21 cellular contexts compared by ENCODE assay signal in genomic region chr17:80053102-80053501, GRCh38. TPM values are rescaled to one million over a fixed set of nuclear protein-coding genes. Genes with fewer than 3 reads are reported as not detected.
DNase-seq lines count a peak whose midpoint lies in the region; ATAC-seq, FAIRE-seq and TF ChIP-seq lines count a peak whose summit lies in the region.
"Had no signal": no experiment of that assay in that cellular context is flagged by ENCODE, and none has a peak within 500 bp of the region (broad histone marks: within the 10 kb centered on the region; RNA-seq: fewer than 3 reads in every experiment).

No MANE protein-coding gene starts in this region.

- H2BK5ac ChIP-seq in mesenchymal stem cell (ENCODE audit: low read depth, low read length, poor library complexity, severe bottlenecking), result no peak overlapping the region

- BruUV-seq in Panc1 (replicated peaks; lab: Mats Ljungman, UMichigan) (TSS peak; percentile 51), K562 (replicated peaks; lab: Mats Ljungman, UMichigan) (no TSS peak)

- H3K14ac ChIP-seq in mesenchymal stem cell (ENCODE audit: low read length in 2 of 2), result no peak overlapping the region

- no peak overlapping the region for H2AK5ac ChIP-seq in mesenchymal stem cell (ENCODE audit: low read length, severe bottlenecking)

- H3K27ac ChIP-seq in Panc1 (ENCODE audit: low read length) (peak overlapping the region; percentile 6; the same call in 1 of the 2 replicates), K562 (ENCODE audit: extremely low read depth, low read depth, low read length) (no peak overlapping the region), mesenchymal stem cell (ENCODE audit: low read length, poor library complexity, severe bottlenecking) (no peak overlapping the region), uterus (peak overlapping the region; percentile 37 to 50)
- H3K27ac ChIP-seq in effector memory CD4-positive, alpha-beta T cell (ENCODE audit: insufficient read depth, low read length, poor library complexity, severe bottlenecking), result no peak overlapping the region

- no peak overlapping the region for H4K8ac ChIP-seq in mesenchymal stem cell (ENCODE audit: low read length)

- no peak for TF ChIP-seq RAD21 in K562 (CRISPR knock-in tag; conservative IDR thresholded peaks at IDR 0.05 in 1 of 2, IDR thresholded peaks at IDR 0.05 in 1 of 2)

- TF ChIP-seq EP300 in K562 (IDR thresholded peaks at IDR 0.05; ENCODE audit: low read length), result no peak

- 11% methylated on average over 10 of the region's 10 CpGs for WGBS in K562 (ENCODE audit: insufficient coverage, low coverage, missing lambda C conversion rate)
- 88% methylated on average over 10 of the region's 10 CpGs for WGBS in mesenchymal stem cell

- H3K4me3 ChIP-seq in Panc1 (ENCODE audit: low read depth in 2 of 2, low read length in 2 of 2), result no peak overlapping the region
- no peak overlapping the region for H3K4me3 ChIP-seq in K562
- no peak overlapping the region for H3K4me3 ChIP-seq in mesenchymal stem cell (ENCODE audit: insufficient read depth in 1 of 2, low read depth in 1 of 2, low read length in 2 of 2)
- no peak overlapping the region for H3K4me3 ChIP-seq in uterus
- no peak overlapping the region for H3K4me3 ChIP-seq in effector memory CD4-positive, alpha-beta T cell (ENCODE audit: insufficient read depth, low read depth, low read length, poor library complexity, severe bottlenecking)

- ATAC-seq in Panc1 (no peak), K562 (no peak)
- ATAC-seq: HCT116 had no signal

- H3K4me1 ChIP-seq in Panc1 (ENCODE audit: control insufficient read depth, insufficient read depth, low read length), result peaks cover 16% of the 10 kb centered on the region
- H3K4me1 ChIP-seq in K562 (replicated peaks in 1 of 2; ENCODE audit: control insufficient read depth in 2 of 2, insufficient read depth in 2 of 2, low read length in 2 of 2), result no peaks in the 10 kb centered on the region
- H3K4me1 ChIP-seq in mesenchymal stem cell (ENCODE audit: control insufficient read depth, insufficient read depth, low read depth, low read length), result no peaks in the 10 kb centered on the region
- no peaks in the 10 kb centered on the region for H3K4me1 ChIP-seq in uterus
- H3K4me1 ChIP-seq in effector memory CD4-positive, alpha-beta T cell (ENCODE audit: control insufficient read depth, insufficient read depth, low read length, poor library complexity, severe bottlenecking), result no peaks in the 10 kb centered on the region
- H3K4me1 ChIP-seq: Caco-2 had no signal

- H2AFZ ChIP-seq in K562 (ENCODE audit: low read depth, low read length) (no peak overlapping the region), mesenchymal stem cell (ENCODE audit: low read depth, low read length) (no peak overlapping the region)

- CTCF ChIA-PET in Panc1 (lab: Charles Lee) (no interaction called here), K562 (lab: Yijun Ruan, JAX; ENCODE audit: low intra/inter-chr PET ratio) (no interaction called here)

- H3K9me3 ChIP-seq in Panc1 (ENCODE audit: control insufficient read depth, insufficient read depth, low read depth, low read length) (no peaks in the 10 kb centered on the region), K562 (replicated peaks; ENCODE audit: control insufficient read depth, insufficient read depth, low read depth, low read length) (no peaks in the 10 kb centered on the region), mesenchymal stem cell (ENCODE audit: control insufficient read depth, low read length) (no peaks in the 10 kb centered on the region), uterus (no peaks in the 10 kb centered on the region)
- H3K9me3 ChIP-seq in effector memory CD4-positive, alpha-beta T cell (ENCODE audit: control insufficient read depth, low read length), result no peaks in the 10 kb centered on the region
- H3K9me3 ChIP-seq: Caco-2 had no signal

- H3K27me3 ChIP-seq in Panc1 (ENCODE audit: control insufficient read depth, insufficient read depth, low read length), result no peaks in the 10 kb centered on the region
- H3K27me3 ChIP-seq in K562 (ENCODE audit: control insufficient read depth in 2 of 2, insufficient read depth in 2 of 2, low read length in 2 of 2), result peaks cover 44 to 71% of the 10 kb centered on the region in 2 experiments; a peak in 4 of 5 replicates
- H3K27me3 ChIP-seq in mesenchymal stem cell (ENCODE audit: control insufficient read depth in 1 of 2, insufficient read depth in 1 of 2, low read length in 2 of 2), result no peaks in the 10 kb centered on the region
- no peaks in the 10 kb centered on the region for H3K27me3 ChIP-seq in uterus
- H3K27me3 ChIP-seq in effector memory CD4-positive, alpha-beta T cell (replicated peaks; ENCODE audit: control insufficient read depth, insufficient read depth, low read length, poor library complexity, severe bottlenecking), result no peaks in the 10 kb centered on the region

- no peaks in the 10 kb centered on the region for H3K79me1 ChIP-seq in mesenchymal stem cell (replicated peaks; ENCODE audit: low read length, poor library complexity, severe bottlenecking)

- no peak overlapping the region for H2BK12ac ChIP-seq in mesenchymal stem cell (ENCODE audit: low read length in 2 of 2)

- H3K9ac ChIP-seq in K562 (ENCODE audit: insufficient read depth in 1 of 2, low read depth in 2 of 2, low read length in 2 of 2) (no peak overlapping the region), mesenchymal stem cell (ENCODE audit: low read length) (no peak overlapping the region)

- TF ChIP-seq POLR2A in K562 (conservative IDR thresholded peaks at IDR 0.05) (no peak), uterus (IDR thresholded peaks at IDR 0.05) (no peak)

- H3K9me1 ChIP-seq in K562 (ENCODE audit: control insufficient read depth, insufficient read depth, low read length), result no peaks in the 10 kb centered on the region

- H3K4ac ChIP-seq in mesenchymal stem cell (ENCODE audit: low read depth in 1 of 2, low read length in 2 of 2), result no peak overlapping the region

- H4K91ac ChIP-seq in mesenchymal stem cell (ENCODE audit: low read length), result peak overlapping the region; percentile 15

- H2BK15ac ChIP-seq in mesenchymal stem cell (ENCODE audit: low read depth, poor library complexity, severe bottlenecking), result no peak overlapping the region

- no peaks in the 10 kb centered on the region for H3K79me2 ChIP-seq in K562 (ENCODE audit: control insufficient read depth, insufficient read depth, low read length)

- TF ChIP-seq CTCF in Panc1 (IDR thresholded peaks at IDR 0.05) (no peak), K562 (IDR thresholded peaks at IDR 0.05 in 2 of 3, conservative IDR thresholded peaks at IDR 0.05 in 1 of 3; ENCODE audit: insufficient read depth in 2 of 3, low read depth in 1 of 3, low read length in 3 of 3) (no peak), uterus (IDR thresholded peaks at IDR 0.05) (no peak)

- no peak overlapping the region for H3K4me2 ChIP-seq in K562 (ENCODE audit: insufficient read depth, low read length)
- H3K4me2 ChIP-seq in mesenchymal stem cell (ENCODE audit: low read length, poor library complexity, severe bottlenecking), result no peak overlapping the region

- no peaks in the 10 kb centered on the region for H3K36me3 ChIP-seq in Panc1 (ENCODE audit: control insufficient read depth, insufficient read depth, low read length)
- H3K36me3 ChIP-seq in K562 (ENCODE audit: control insufficient read depth, insufficient read depth, low read length), result no peaks in the 10 kb centered on the region
- peaks cover 19 to 26% of the 10 kb centered on the region in 2 experiments for H3K36me3 ChIP-seq in mesenchymal stem cell (ENCODE audit: control insufficient read depth in 1 of 2, insufficient read depth in 2 of 2, low read depth in 1 of 2, low read length in 2 of 2)
- H3K36me3 ChIP-seq in uterus, result no peaks in the 10 kb centered on the region
- no peaks in the 10 kb centered on the region for H3K36me3 ChIP-seq in effector memory CD4-positive, alpha-beta T cell (ENCODE audit: control insufficient read depth, insufficient read depth, low read length)

- DNase-seq in Panc1 (ENCODE audit: low read depth, low spot score) (no peak), K562 (ENCODE audit: extremely low read depth in 1 of 4, low spot score in 3 of 4) (no peak), mesenchymal stem cell (peak; percentile 29), uterus (no peak)
- DNase-seq in stimulated activated CD8-positive, alpha-beta memory T cell treated with anti-CD3 and anti-CD28 coated beads, Interleukin-4, amount 100 ng/mL, for 48 hours, result no peak
- DNase-seq in effector memory CD4-positive, alpha-beta T cell, result no peak
- DNase-seq in stimulated activated CD4-positive, alpha-beta T cell treated with anti-CD3 and anti-CD28 coated beads, Interleukin-4, amount 100 ng/mL, for 1 hour, result no peak
- DNase-seq: ACHN; Caco-2; CD4-positive, CD25-positive, alpha-beta regulatory T cell; DMS153; GDM1; KBM-7; NCI-H1105 treated with DMSO at 0.1 percent for 48 hours; NCI-H1694; NCI-H2081 treated with DMSO at 0.1 percent for 48 hours; NCI-H510A; NCI-H748 treated with DMSO at 0.1 percent for 48 hours; NK-92 treated with Interleukin-12 subunit alpha and Interleukin-12 subunit beta, amount 100 ng/mL, for 24 hours; SHP77 had no signal

- no peak overlapping the region for H2BK120ac ChIP-seq in mesenchymal stem cell (ENCODE audit: low read depth, low read length)

- no peaks in the 10 kb centered on the region for H4K20me1 ChIP-seq in K562 (replicated peaks; ENCODE audit: control insufficient read depth, insufficient read depth, low read length)

- intact Hi-C loops in Panc1 (cut with micrococcal nuclease; ENCODE audit: unreplicated experiment) (no loop called here), K562 (cut with micrococcal nuclease) (no loop called here), uterus (cut with DNase I; ENCODE audit: low total_unique reads) (no loop called here)

- H3K23ac ChIP-seq in mesenchymal stem cell (ENCODE audit: low read length in 2 of 2), result no peak overlapping the region

- peak; percentile 19 for FAIRE-seq in K562 (lab: Jason Lieb, UNC)

- POLR2A ChIA-PET in Panc1 (lab: Charles Lee), result no interaction called here
- POLR2A ChIA-PET in K562 (lab: Yijun Ruan, JAX), result no interaction called here

- H3K18ac ChIP-seq in mesenchymal stem cell (ENCODE audit: low read depth in 1 of 2, low read length in 2 of 2), result no peak overlapping the region

- in situ Hi-C loops in Panc1 (cut with HindIII; ENCODE audit: low pct_unique_long_range_greater_than_20kb, low sequenced_read_pairs) (no loop called here), K562 (cut with MboI) (no loop called here)

RNA-seq across cellular contexts. Expression of gene CCDC40, which starts 16.7 kb away (rescaled TPM):
- total RNA-seq in Panc1 (2021; ENCODE audit: unreplicated experiment), result 18.0 TPM
- 21.4 TPM for polyA plus RNA-seq in Panc1 (2012; ENCODE audit: insufficient read length)
- total RNA-seq in K562 (2011; cell fraction: chromatin; rRNA removed; ENCODE audit: low replicate concordance), result 0.30 TPM in 1 of 2 replicates, not detected in the other
- total RNA-seq in K562 (2011; cell fraction: nucleolus; rRNA removed), result not detected in 2 replicates
- not detected in 2 replicates for total RNA-seq in K562 (2011; cell fraction: nucleoplasm; rRNA removed)
- not detected in 2 replicates for total RNA-seq in K562 (2014; rRNA removed)
- not detected in 2 replicates for total RNA-seq in K562 (2014; rRNA removed; fragmentation: Illumina TruSeq; extraction: Trizol)
- total RNA-seq in K562 (2015; rRNA removed; fragmentation: Illumina TruSeq; extraction: Trizol), result not detected in 2 replicates
- total RNA-seq in K562 (2021), result 0.33 TPM in 1 of 2 replicates, not detected in the other
- 0.07 TPM in 1 of 2 replicates, not detected in the other for polyA plus RNA-seq in K562 (2011; rRNA removed)
- not detected in 2 replicates for polyA plus RNA-seq in K562 (2011; cell fraction: cytosol; rRNA removed)
- not detected in 2 replicates for polyA plus RNA-seq in K562 (2011; cell fraction: nucleus; rRNA removed)
- polyA plus RNA-seq in K562 (2012), result 0.05 TPM in 1 of 2 replicates, not detected in the other
- not detected in 2 replicates for polyA plus RNA-seq in K562 (2014; fragmentation: Illumina TruSeq; extraction: Trizol)
- polyA plus RNA-seq in K562 (2014; fragmentation: Nextera tagmentation; extraction: Ambion mirVana), result not detected
- not detected in 2 replicates for polyA plus RNA-seq in K562 (2014; rRNA removed)
- not detected in 2 replicates for polyA minus RNA-seq in K562 (2011; rRNA and poly(A)+ RNA removed)
- polyA minus RNA-seq in K562 (2011; cell fraction: cytosol; rRNA and poly(A)+ RNA removed), result not detected in 2 replicates
- polyA minus RNA-seq in K562 (2011; cell fraction: nucleus; rRNA and poly(A)+ RNA removed), result not detected in 2 replicates
- polyA plus RNA-seq in mesenchymal stem cell (2013, experiment 1 of 2), result 2.7 TPM
- 2.8 TPM for polyA plus RNA-seq in mesenchymal stem cell (2013, experiment 2 of 2)
- 10 to 100 TPM in 1 of 4 donors, 1 to 10 TPM in 2, under 1 TPM in 1; 0.88 to 16.6 (median 4.8) TPM for total RNA-seq in uterus
- polyA plus RNA-seq: CD4-positive, CD25-positive, alpha-beta regulatory T cell had no signal

RNA-seq across cellular contexts. Expression of gene TBC1D16, which starts 17.4 kb away (rescaled TPM):
- 41.6 TPM for total RNA-seq in Panc1 (2021; ENCODE audit: unreplicated experiment)
- polyA plus RNA-seq in Panc1 (2012; ENCODE audit: insufficient read length), result 49.2 TPM
- 0.05 and 0.69 TPM in 2 replicates for total RNA-seq in K562 (2011; cell fraction: chromatin; rRNA removed; ENCODE audit: low replicate concordance)
- 0.13 and 0.33 TPM in 2 replicates for total RNA-seq in K562 (2011; cell fraction: nucleolus; rRNA removed)
- 0.07 and 0.69 TPM in 2 replicates for total RNA-seq in K562 (2011; cell fraction: nucleoplasm; rRNA removed)
- total RNA-seq in K562 (2014; rRNA removed), result 0.45 TPM in 1 of 2 replicates, not detected in the other
- total RNA-seq in K562 (2014; rRNA removed; fragmentation: Illumina TruSeq; extraction: Trizol), result 0.04 TPM in 1 of 2 replicates, not detected in the other
- total RNA-seq in K562 (2015; rRNA removed; fragmentation: Illumina TruSeq; extraction: Trizol), result 0.04 TPM in 2 replicates
- 0.20 TPM in 2 replicates for total RNA-seq in K562 (2021)
- 0.08 and 0.10 TPM in 2 replicates for polyA plus RNA-seq in K562 (2011; rRNA removed)
- 0.01 and 0.07 TPM in 2 replicates for polyA plus RNA-seq in K562 (2011; cell fraction: cytosol; rRNA removed)
- 0.03 and 0.06 TPM in 2 replicates for polyA plus RNA-seq in K562 (2011; cell fraction: nucleus; rRNA removed)
- polyA plus RNA-seq in K562 (2012), result 0.10 and 0.24 TPM in 2 replicates
- polyA plus RNA-seq in K562 (2014; fragmentation: Illumina TruSeq; extraction: Trizol), result 0.01 and 0.11 TPM in 2 replicates
- under 1 TPM; 0.01 TPM for polyA plus RNA-seq in K562 (2014; fragmentation: Nextera tagmentation; extraction: Ambion mirVana)
- 0.01 and 0.03 TPM in 2 replicates for polyA plus RNA-seq in K562 (2014; rRNA removed)
- 0.07 and 0.12 TPM in 2 replicates for polyA minus RNA-seq in K562 (2011; rRNA and poly(A)+ RNA removed)
- not detected in 2 replicates for polyA minus RNA-seq in K562 (2011; cell fraction: cytosol; rRNA and poly(A)+ RNA removed)
- 0.11 and 0.13 TPM in 2 replicates for polyA minus RNA-seq in K562 (2011; cell fraction: nucleus; rRNA and poly(A)+ RNA removed)
- 20.2 TPM for polyA plus RNA-seq in mesenchymal stem cell (2013, experiment 1 of 2)
- polyA plus RNA-seq in mesenchymal stem cell (2013, experiment 2 of 2), result 20.1 TPM
- 10 to 100 TPM in 2 of 4 donors, 1 to 10 TPM in 2; 3.8 to 58.2 (median 18.3) TPM for total RNA-seq in uterus

RNA-seq across cellular contexts. Expression of gene GAA, which starts 48.3 kb away (rescaled TPM):
- total RNA-seq in Panc1 (2021; ENCODE audit: unreplicated experiment), result 36.1 TPM
- 46.6 TPM for polyA plus RNA-seq in Panc1 (2012; ENCODE audit: insufficient read length)
- total RNA-seq in K562 (2011; cell fraction: chromatin; rRNA removed; ENCODE audit: low replicate concordance), result 7.6 and 18.3 TPM in 2 replicates
- 11.8 and 20.2 TPM in 2 replicates for total RNA-seq in K562 (2011; cell fraction: nucleolus; rRNA removed)
- 9.5 and 13.4 TPM in 2 replicates for total RNA-seq in K562 (2011; cell fraction: nucleoplasm; rRNA removed)
- 6.1 and 6.4 TPM in 2 replicates for total RNA-seq in K562 (2014; rRNA removed)
- total RNA-seq in K562 (2014; rRNA removed; fragmentation: Illumina TruSeq; extraction: Trizol), result 1.1 and 1.2 TPM in 2 replicates
- 1.0 and 1.5 TPM in 2 replicates for total RNA-seq in K562 (2015; rRNA removed; fragmentation: Illumina TruSeq; extraction: Trizol)
- total RNA-seq in K562 (2021), result 3.8 and 4.0 TPM in 2 replicates
- polyA plus RNA-seq in K562 (2011; rRNA removed), result 1.7 and 2.6 TPM in 2 replicates
- polyA plus RNA-seq in K562 (2011; cell fraction: cytosol; rRNA removed), result 2.3 and 5.6 TPM in 2 replicates
- 14.5 and 29.7 TPM in 2 replicates for polyA plus RNA-seq in K562 (2011; cell fraction: nucleus; rRNA removed)
- polyA plus RNA-seq in K562 (2012), result 2.5 and 7.0 TPM in 2 replicates
- polyA plus RNA-seq in K562 (2014; fragmentation: Illumina TruSeq; extraction: Trizol), result 1.9 TPM in 2 replicates
- under 1 TPM; 0.15 to 0.87 TPM for polyA plus RNA-seq in K562 (2014; fragmentation: Nextera tagmentation; extraction: Ambion mirVana)
- 5.8 and 6.0 TPM in 2 replicates for polyA plus RNA-seq in K562 (2014; rRNA removed)
- 0.57 and 0.63 TPM in 2 replicates for polyA minus RNA-seq in K562 (2011; rRNA and poly(A)+ RNA removed)
- 1.3 and 1.6 TPM in 2 replicates for polyA minus RNA-seq in K562 (2011; cell fraction: cytosol; rRNA and poly(A)+ RNA removed)
- polyA minus RNA-seq in K562 (2011; cell fraction: nucleus; rRNA and poly(A)+ RNA removed), result 6.2 and 6.9 TPM in 2 replicates
- polyA plus RNA-seq in mesenchymal stem cell (2013, experiment 1 of 2), result 33.6 TPM
- polyA plus RNA-seq in mesenchymal stem cell (2013, experiment 2 of 2), result 33.3 TPM
- 10 to 100 TPM; 23.1 to 48.3 (median 35.6) TPM for total RNA-seq in uterus

Comparison
In these comparisons a context has a peak if more than half of its experiments do, and no peak if none do; other contexts are left out.
1. H3K27ac ChIP-seq: peak in Panc1 (single experiment) and uterus (2 of 2); none in K562 (single experiment), mesenchymal stem cell (single experiment) and effector memory CD4-positive, alpha-beta T cell (single experiment).